8 cellular contexts compared by ENCODE assay signal in the genomic region with DNA sequence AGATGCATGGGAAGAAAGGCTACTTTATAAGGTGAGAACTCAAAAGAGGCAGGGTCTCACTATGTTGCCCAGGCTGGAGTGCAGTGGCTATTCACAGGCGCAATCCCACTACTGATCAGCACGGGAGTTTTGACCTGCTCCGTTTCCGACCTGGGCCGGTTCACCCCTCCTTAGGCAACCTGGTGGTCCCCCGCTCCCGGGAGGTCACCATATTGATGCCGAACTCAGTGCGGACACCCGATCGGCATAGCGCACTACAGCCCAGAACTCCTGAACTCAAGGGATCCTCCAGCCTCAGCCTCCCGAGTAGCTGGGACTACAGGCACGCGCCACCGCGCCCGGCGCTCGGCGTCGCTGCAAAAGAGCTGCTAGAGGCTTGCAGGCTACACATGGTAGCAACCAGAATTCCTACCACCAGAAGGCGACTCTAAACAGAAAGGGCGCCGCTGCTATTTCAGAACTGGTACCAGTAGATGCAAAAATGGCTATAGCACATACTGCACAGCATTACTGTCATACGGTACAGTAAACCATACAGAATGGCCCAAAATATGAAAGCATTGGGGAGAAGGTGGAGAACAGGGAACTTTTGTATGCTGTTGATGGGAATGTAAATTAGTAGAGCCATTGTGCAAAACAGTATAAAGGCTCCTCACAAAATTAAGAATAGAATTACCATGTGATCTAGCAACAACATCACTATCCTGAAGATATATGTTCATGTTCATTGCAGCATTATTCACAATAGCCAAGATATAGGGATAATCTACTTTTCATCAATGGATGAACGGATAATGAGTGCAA. TPM values are rescaled to one million over a fixed set of nuclear protein-coding genes. Genes with fewer than 3 reads are reported as not detected.
DNase-seq lines count a peak whose midpoint lies in the region; ATAC-seq lines count a peak whose summit lies in the region.

No MANE protein-coding gene starts in this region.

- DNase-seq in DMS 273 treated with DMSO at 0.1 percent for 48 hours (lab: John Stamatoyannopoulos, UW) (peak; percentile 70), NCI-H524 treated with DMSO at 0.1 percent for 48 hours (lab: John Stamatoyannopoulos, UW) (peak; percentile 81), dermis microvascular lymphatic vessel endothelial cell (ENCODE audit: low read depth in 2 of 2) (peak; percentile 82 to 90), lung microvascular endothelial cell (ENCODE audit: low read depth in 2 of 2) (peak; percentile 90 to 91), NCI-H1105 (lab: John Stamatoyannopoulos, UW) (no peak)
- peak; percentile 69 for DNase-seq in activated CD4-positive, alpha-beta T cell treated with anti-CD3 and anti-CD28 coated beads, Interleukin-2, amount 50 U/mL, for 1 hour
- peak; percentile 47 to 64 for DNase-seq in stimulated activated CD4-positive, alpha-beta T cell treated with anti-CD3 and anti-CD28 coated beads, Interleukin-4, amount 100 ng/mL, for 48 hours (ENCODE audit: low read depth in 2 of 2)

- peak; percentile 38 for ATAC-seq in HG02678 (IDR thresholded peaks at IDR 0.05; ENCODE audit: unreplicated experiment)

RNA-seq across cellular contexts. Expression of a gene that starts 1.2 kb away (rescaled TPM):
- total RNA-seq in dermis microvascular lymphatic vessel endothelial cell, result 37.1 and 37.2 TPM in 2 replicates
- 38.8 and 54.6 TPM in 2 replicates for total RNA-seq in lung microvascular endothelial cell

RNA-seq across cellular contexts. Expression of a gene that starts 39.1 kb away (rescaled TPM):
- total RNA-seq in dermis microvascular lymphatic vessel endothelial cell (52.1 and 58.4 TPM in 2 replicates), lung microvascular endothelial cell (40.3 and 55.8 TPM in 2 replicates)
